3 cellular contexts compared by ENCODE assay signal in genomic region chr1:84246228-84246627, GRCh38.
A peak's percentile ranks its signal among the peaks of the same experiment; 100 is the strongest.
TF ChIP-seq lines count a peak whose summit lies in the region.

No MANE protein-coding gene starts in this region.

TF ChIP-seq in SK-N-SH, 30 proteins besides CTCF, POLR2A, EP300 and RAD21:
- TF ChIP-seq MAX (IDR thresholded peaks at IDR 0.05; ENCODE audit: low read depth), result no peak
- TF ChIP-seq GATA2 (CRISPR knock-in tag; IDR thresholded peaks at IDR 0.05), result 0 out of 2 replicates have a peak, but pooled peaks have one; percentile 3

TF ChIP-seq in SK-N-SH treated with all-trans-retinoic acid at 6 μM for 48 hours, 23 proteins besides CTCF, POLR2A, EP300 and RAD21 (continued from another document):
- no peak for TF ChIP-seq CSRNP3 (CRISPR knock-in tag; IDR thresholded peaks at IDR 0.05)
- no peak for TF ChIP-seq PPARA (CRISPR knock-in tag; IDR thresholded peaks at IDR 0.05; ENCODE audit: borderline replicate concordance)
- no peak for TF ChIP-seq POU6F1 (CRISPR knock-in tag; IDR thresholded peaks at IDR 0.05; ENCODE audit: borderline replicate concordance, low read depth)
- no peak for TF ChIP-seq ZNF565 (CRISPR knock-in tag; conservative IDR thresholded peaks at IDR 0.05; ENCODE audit: low read depth)
- no peak for TF ChIP-seq ZFP3 (CRISPR knock-in tag; IDR thresholded peaks at IDR 0.05)
- no peak for TF ChIP-seq CREB5 (CRISPR knock-in tag; IDR thresholded peaks at IDR 0.05; ENCODE audit: low read depth)
- TF ChIP-seq ARNTL (CRISPR knock-in tag; IDR thresholded peaks at IDR 0.05; ENCODE audit: borderline replicate concordance, low read depth), result no peak
- no peak for TF ChIP-seq TSHZ2 (CRISPR knock-in tag; IDR thresholded peaks at IDR 0.05)
- TF ChIP-seq ZNF8 (CRISPR knock-in tag; IDR thresholded peaks at IDR 0.05), result no peak
TF ChIP-seq in SK-N-SH treated with all-trans-retinoic acid at 6 μM for 48 hours: peak in this region for 0.

TF ChIP-seq in GM12878, 131 proteins besides CTCF, POLR2A, EP300 and RAD21 (continued from another document):
- no peak for TF ChIP-seq E4F1 (IDR thresholded peaks at IDR 0.05; ENCODE audit: borderline replicate concordance, partially characterized antibody)
- TF ChIP-seq TBL1XR1 (IDR thresholded peaks at IDR 0.05; ENCODE audit: low read depth, low read length), result no peak
- no peak for TF ChIP-seq LARP7 (IDR thresholded peaks at IDR 0.05)
- TF ChIP-seq SRF (IDR thresholded peaks at IDR 0.05; ENCODE audit: low read depth in 2 of 2, low read length in 2 of 2), result no peak
- TF ChIP-seq ZSCAN29 (IDR thresholded peaks at IDR 0.05), result no peak
- no peak for TF ChIP-seq HDGF (IDR thresholded peaks at IDR 0.05)
- TF ChIP-seq MEF2B (IDR thresholded peaks at IDR 0.05; ENCODE audit: partially characterized antibody, poor library complexity, severe bottlenecking), result no peak
